In genomic region chr2:20594048-20594750, GRCh38 we compare ENCODE assay signal across 2 cellular contexts.
TF ChIP-seq lines count a peak whose summit lies in the region.

No MANE protein-coding gene starts in this region.

TF ChIP-seq in K562, 482 proteins besides CTCF, POLR2A, EP300 and RAD21:
- TF ChIP-seq STAT5A (IDR thresholded peaks at IDR 0.05; ENCODE audit: borderline replicate concordance, low read length): no peak
- TF ChIP-seq ZNF316 (IDR thresholded peaks at IDR 0.05): no peak
- no peak for TF ChIP-seq NCOA6 (IDR thresholded peaks at IDR 0.05)

TF ChIP-seq in HepG2, 621 proteins besides CTCF, POLR2A, EP300 and RAD21:
- TF ChIP-seq ZNF280B (CRISPR knock-in tag; IDR thresholded peaks at IDR 0.05; ENCODE audit: borderline replicate concordance) (peak; percentile 19; the same call in 1 of the 2 replicates), CHD4 (IDR thresholded peaks at IDR 0.05; ENCODE audit: borderline replicate concordance, low read length) (peak; percentile 17; the same call in 1 of the 2 replicates), CAMTA2 (CRISPR knock-in tag; IDR thresholded peaks at IDR 0.05; ENCODE audit: borderline replicate concordance) (0 out of 2 replicates have a peak, but pooled peaks have one; percentile 4), ZNF891 (CRISPR knock-in tag; IDR thresholded peaks at IDR 0.05) (peak; percentile 41; the same call in 1 of the 2 replicates), POLR2G (IDR thresholded peaks at IDR 0.05; ENCODE audit: low read depth, low read length) (peak; percentile 18; the same call in 1 of the 2 replicates), ZNF652 (CRISPR knock-in tag; IDR thresholded peaks at IDR 0.05; ENCODE audit: borderline replicate concordance, low read depth) (no peak), HNF1B (CRISPR knock-in tag; IDR thresholded peaks at IDR 0.05) (no peak), ATF4 (CRISPR knock-in tag; IDR thresholded peaks at IDR 0.05) (no peak), ADNP (CRISPR knock-in tag; IDR thresholded peaks at IDR 0.05) (0 out of 2 replicates have a peak, but pooled peaks have one; percentile 20), SP4 (CRISPR knock-in tag; IDR thresholded peaks at IDR 0.05) (peak; percentile 36; the same call in 1 of the 2 replicates), GLMP (CRISPR knock-in tag; IDR thresholded peaks at IDR 0.05; ENCODE audit: borderline replicate concordance) (no peak), MTERF4 (CRISPR knock-in tag; IDR thresholded peaks at IDR 0.05) (0 out of 2 replicates have a peak, but pooled peaks have one; percentile 2), ZMYM3 (CRISPR knock-in tag; IDR thresholded peaks at IDR 0.05) (peak; percentile 8), ETV5 (CRISPR knock-in tag; IDR thresholded peaks at IDR 0.05; ENCODE audit: borderline replicate concordance) (0 out of 2 replicates have a peak, but pooled peaks have one; percentile 15), ZNF792 (CRISPR knock-in tag; IDR thresholded peaks at IDR 0.05) (no peak), ZBTB42 (CRISPR knock-in tag; IDR thresholded peaks at IDR 0.05) (0 out of 2 replicates have a peak, but pooled peaks have one; percentile 56)
